Comparison of ENCODE assay signal across 11 cellular contexts in genomic region chr1:229199261-229199850, GRCh38.
DNase-seq lines count a peak whose midpoint lies in the region; ATAC-seq and TF ChIP-seq lines count a peak whose summit lies in the region.
"Had no signal": no experiment of that assay in that cellular context is flagged by ENCODE, and none has a peak within 500 bp of the region (broad histone marks: within the 10 kb centered on the region; RNA-seq: fewer than 3 reads in every experiment).

No MANE protein-coding gene starts in this region.

- H3K36me3 ChIP-seq in OCI-LY3 (replicated peaks; ENCODE audit: low read depth, low read length) (no peaks in the 10 kb centered on the region), right lobe of liver (no peaks in the 10 kb centered on the region)
- H3K36me3 ChIP-seq in effector memory CD4-positive, alpha-beta T cell (ENCODE audit: control insufficient read depth, insufficient read depth, low read length) = no peaks in the 10 kb centered on the region

- DNase-seq in Right ventricle myocardium inferior (ENCODE audit: missing footprints) = peak; percentile 50
- DNase-seq in left cardiac atrium = no peak
- no peak for DNase-seq in right lobe of liver
- DNase-seq in ureter (ENCODE audit: low spot score) = peak; percentile 74
- DNase-seq in effector memory CD4-positive, alpha-beta T cell = no peak
- DNase-seq in NCI-H2171 (lab: John Stamatoyannopoulos, UW) = no peak
- no peak for DNase-seq in HuH-7.5 (ENCODE audit: low spot score)
- DNase-seq: amygdala, NCI-H446 treated with DMSO at 0.1 percent for 48 hours had no signal

- no peaks in the 10 kb centered on the region for H3K79me2 ChIP-seq in OCI-LY3 (ENCODE audit: low read length)

- peaks cover 13% of the 10 kb centered on the region for H3K4me1 ChIP-seq in OCI-LY3 (ENCODE audit: low read length)
- no peaks in the 10 kb centered on the region for H3K4me1 ChIP-seq in right lobe of liver
- peaks cover 6% of the 10 kb centered on the region for H3K4me1 ChIP-seq in effector memory CD4-positive, alpha-beta T cell (ENCODE audit: control insufficient read depth, insufficient read depth, low read length, poor library complexity, severe bottlenecking)

- 67% methylated on average over 5 of the region's 8 CpGs for WGBS in right lobe of liver (ENCODE audit: insufficient coverage, low coverage, low lambda C conversion rate, missing lambda C conversion rate)

- ATAC-seq in Right ventricle myocardium inferior (no peak), left cardiac atrium (no peak), right lobe of liver (peak; percentile 26 to 52 (median 47))

- no peak overlapping the region for H3K9ac ChIP-seq in OCI-LY3 (ENCODE audit: low read length)

- no peak for TF ChIP-seq CTCF in OCI-LY3 (IDR thresholded peaks at IDR 0.05; ENCODE audit: low read depth, low read length)
- TF ChIP-seq CTCF in right lobe of liver (IDR thresholded peaks at IDR 0.05) = no peak

- peaks cover 10% of the 10 kb centered on the region for H3K27me3 ChIP-seq in OCI-LY3 (ENCODE audit: low read depth, low read length)
- H3K27me3 ChIP-seq in right lobe of liver = no peaks in the 10 kb centered on the region
- H3K27me3 ChIP-seq in effector memory CD4-positive, alpha-beta T cell (replicated peaks; ENCODE audit: control insufficient read depth, insufficient read depth, low read length, poor library complexity, severe bottlenecking) = no peaks in the 10 kb centered on the region

- no peak for TF ChIP-seq POLR2A in right lobe of liver (IDR thresholded peaks at IDR 0.05)

- 0 out of 2 replicates have a peak overlapping the region, but pooled peaks have one; percentile 5 for H3K4me2 ChIP-seq in OCI-LY3 (ENCODE audit: low read length)

- no peaks in the 10 kb centered on the region for H3K9me3 ChIP-seq in OCI-LY3 (ENCODE audit: insufficient read depth, low read length)
- H3K9me3 ChIP-seq in right lobe of liver = no peaks in the 10 kb centered on the region
- H3K9me3 ChIP-seq in effector memory CD4-positive, alpha-beta T cell (ENCODE audit: control insufficient read depth, low read length) = no peaks in the 10 kb centered on the region

- H3K4me3 ChIP-seq in OCI-LY3 (ENCODE audit: low read length) (no peak overlapping the region), right lobe of liver (no peak overlapping the region)
- H3K4me3 ChIP-seq in effector memory CD4-positive, alpha-beta T cell (ENCODE audit: insufficient read depth, low read depth, low read length, poor library complexity, severe bottlenecking) = no peak overlapping the region

- no peaks in the 10 kb centered on the region for H4K20me1 ChIP-seq in OCI-LY3 (ENCODE audit: insufficient read depth, low read length)

- H3K27ac ChIP-seq in OCI-LY3 (ENCODE audit: low read length) (no peak overlapping the region), right lobe of liver (peak overlapping the region in 2 of 3 donors; percentile 10 to 37)
- H3K27ac ChIP-seq in effector memory CD4-positive, alpha-beta T cell (ENCODE audit: insufficient read depth, low read length, poor library complexity, severe bottlenecking) = no peak overlapping the region
- H3K27ac ChIP-seq: VCaP had no signal

- intact Hi-C loops in Right ventricle myocardium inferior (cut with DNase I) = no loop called here
- intact Hi-C loops in left cardiac atrium (cut with DNase I) = no loop called here
- intact Hi-C loops in right lobe of liver (cut with DNase I) = no loop called here

- peak overlapping the region; percentile 14; the same call in 1 of the 2 replicates for H2AFZ ChIP-seq in OCI-LY3 (ENCODE audit: low read depth, low read length)

Comparison
In these comparisons a context has a peak if more than half of its experiments do, and no peak if none do; other contexts are left out.
1. DNase-seq: peak in Right ventricle myocardium inferior (single experiment) and ureter (single experiment); none in left cardiac atrium (single experiment), right lobe of liver (0 of 3), effector memory CD4-positive, alpha-beta T cell (0 of 3), NCI-H2171 (single experiment) and HuH-7.5 (single experiment).
2. ATAC-seq: peak in right lobe of liver (4 of 4); none in Right ventricle myocardium inferior (single experiment) and left cardiac atrium (0 of 2).
3. H3K27ac ChIP-seq: peak in right lobe of liver (2 of 3); none in OCI-LY3 (single experiment) and effector memory CD4-positive, alpha-beta T cell (single experiment).